Comparison of ENCODE assay signal across 8 cellular contexts in the genomic region with DNA sequence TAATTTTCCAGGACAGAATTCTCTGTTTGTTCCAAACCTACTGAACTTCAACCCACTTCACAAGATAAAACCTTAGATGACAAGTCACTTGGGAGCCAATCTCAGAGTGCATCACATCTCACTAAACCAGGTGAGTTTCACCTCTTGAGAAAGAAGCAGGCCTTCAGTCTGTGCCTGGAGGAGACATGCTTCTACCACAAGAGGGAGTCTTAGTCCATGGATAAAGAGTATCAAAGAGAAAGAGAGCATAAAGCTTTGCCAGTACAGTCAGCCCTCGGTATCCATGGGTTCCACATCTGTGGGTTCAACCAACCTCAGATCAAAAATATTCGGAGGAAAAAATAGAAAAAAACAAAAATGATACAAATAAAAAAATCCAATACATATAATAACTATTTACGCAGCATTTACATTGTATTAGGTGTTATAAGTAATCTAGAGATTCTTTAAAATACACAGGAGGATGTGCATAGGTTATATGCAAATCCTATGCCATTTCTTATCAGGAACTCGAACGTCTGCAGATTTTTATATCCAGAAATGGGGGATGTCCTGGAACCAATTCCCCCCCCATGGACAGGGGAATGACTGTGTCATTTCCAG. TPM values are rescaled to one million over a fixed set of nuclear protein-coding genes. Genes with fewer than 3 reads are reported as not detected.
DNase-seq lines count a peak whose midpoint lies in the region; ATAC-seq and TF ChIP-seq lines count a peak whose summit lies in the region.

No MANE protein-coding gene starts in this region.

- H3K27me3 ChIP-seq in effector memory CD4-positive, alpha-beta T cell (replicated peaks; ENCODE audit: control insufficient read depth, insufficient read depth, low read length, poor library complexity, severe bottlenecking), result no peaks in the 10 kb centered on the region

- H3K9me3 Mint-ChIP-seq in activated T-cell treated with anti-CD3 and anti-CD28 coated beads, Interleukin-2, amount 50 U/mL, for 4 hours, result no peaks in the 10 kb centered on the region
- H3K9me3 Mint-ChIP-seq in endothelial cell (ENCODE audit: unreplicated experiment), result no peaks in the 10 kb centered on the region
- H3K9me3 Mint-ChIP-seq in naive thymus-derived CD8-positive, alpha-beta T cell, result no peaks in the 10 kb centered on the region

- H3K4me1 ChIP-seq in effector memory CD4-positive, alpha-beta T cell (ENCODE audit: control insufficient read depth, insufficient read depth, low read length, poor library complexity, severe bottlenecking), result no peaks in the 10 kb centered on the region

- POLR2A ChIA-PET in naive thymus-derived CD8-positive, alpha-beta T cell (lab: Charles Lee), result interaction anchor here (3.4 kb wide), 1 partner anchor 82 kb away, joined by 17 read pairs; a partner anchor contains a TSS

- no peaks in the 10 kb centered on the region for H3K9me3 ChIP-seq in effector memory CD4-positive, alpha-beta T cell (ENCODE audit: control insufficient read depth, low read length)

- no peak overlapping the region for H3K4me3 ChIP-seq in effector memory CD4-positive, alpha-beta T cell (ENCODE audit: insufficient read depth, low read depth, low read length, poor library complexity, severe bottlenecking)

- TF ChIP-seq CTCF in endothelial cell (IDR thresholded peaks at IDR 0.05; ENCODE audit: unreplicated experiment), result peak; percentile 44

- in situ Hi-C loops in KBM-7 (cut with MboI; ENCODE audit: low pct_unique_long_range_greater_than_20kb, low sequenced_read_pairs), result no loop called here

- peak; percentile 72 to 84 for ATAC-seq in activated T-cell treated with anti-CD3 and anti-CD28 coated beads, Interleukin-2, amount 50 U/mL, for 4 hours
- peak; percentile 83 to 88 for ATAC-seq in naive thymus-derived CD8-positive, alpha-beta T cell

- no peaks in the 10 kb centered on the region for H3K27me3 Mint-ChIP-seq in activated T-cell treated with anti-CD3 and anti-CD28 coated beads, Interleukin-2, amount 50 U/mL, for 4 hours (ENCODE audit: low read depth)
- H3K27me3 Mint-ChIP-seq in endothelial cell (ENCODE audit: unreplicated experiment), result no peaks in the 10 kb centered on the region
- no peaks in the 10 kb centered on the region for H3K27me3 Mint-ChIP-seq in naive thymus-derived CD8-positive, alpha-beta T cell

- peaks cover 76% of the 10 kb centered on the region for H3K36me3 ChIP-seq in effector memory CD4-positive, alpha-beta T cell (ENCODE audit: control insufficient read depth, insufficient read depth, low read length)

- peaks cover 4% of the 10 kb centered on the region for H3K4me1 Mint-ChIP-seq in activated T-cell treated with anti-CD3 and anti-CD28 coated beads, Interleukin-2, amount 50 U/mL, for 4 hours (ENCODE audit: low read depth)
- H3K4me1 Mint-ChIP-seq in endothelial cell (ENCODE audit: unreplicated experiment), result peaks cover 8% of the 10 kb centered on the region
- H3K4me1 Mint-ChIP-seq in naive thymus-derived CD8-positive, alpha-beta T cell, result peaks cover 14 to 26% (median 19%) of the 10 kb centered on the region in 4 donors

- DNase-seq in activated T-cell treated with anti-CD3 and anti-CD28 coated beads, Interleukin-2, amount 50 U/mL, for 4 hours, result no peak
- no peak for DNase-seq in activated T-cell treated with anti-CD3 and anti-CD28 coated beads, Interleukin-2, amount 50 U/mL, for 48 hours
- peak; percentile 56 for DNase-seq in KBM-7
- DNase-seq in SHP77 (lab: John Stamatoyannopoulos, UW), result peak; percentile 44 to 51
- peak; percentile 24 for DNase-seq in endothelial cell (ENCODE audit: low spot score)
- DNase-seq in naive thymus-derived CD8-positive, alpha-beta T cell, result peak in 7 of 10 donors; percentile 27 to 65 (median 40)
- DNase-seq in effector memory CD4-positive, alpha-beta T cell, result no peak
- DNase-seq in middle frontal gyrus (ENCODE audit: extremely low spot score, low spot score), result no peak

- peaks cover 30% of the 10 kb centered on the region for H3K36me3 Mint-ChIP-seq in activated T-cell treated with anti-CD3 and anti-CD28 coated beads, Interleukin-2, amount 50 U/mL, for 4 hours (ENCODE audit: insufficient read depth)
- H3K36me3 Mint-ChIP-seq in endothelial cell (ENCODE audit: low read depth, unreplicated experiment), result peaks cover 18% of the 10 kb centered on the region
- H3K36me3 Mint-ChIP-seq in naive thymus-derived CD8-positive, alpha-beta T cell, result peaks cover 0 to 87% (median 6%) of the 10 kb centered on the region in 3 donors

- no peak overlapping the region for H3K27ac Mint-ChIP-seq in endothelial cell (ENCODE audit: unreplicated experiment)
- peak overlapping the region; percentile 2 to 92 (median 46) for H3K27ac Mint-ChIP-seq in naive thymus-derived CD8-positive, alpha-beta T cell

- H3K27ac ChIP-seq in effector memory CD4-positive, alpha-beta T cell (ENCODE audit: insufficient read depth, low read length, poor library complexity, severe bottlenecking), result no peak overlapping the region

- no peak overlapping the region for H3K4me3 Mint-ChIP-seq in activated T-cell treated with anti-CD3 and anti-CD28 coated beads, Interleukin-2, amount 50 U/mL, for 4 hours
- H3K4me3 Mint-ChIP-seq in endothelial cell (ENCODE audit: unreplicated experiment), result no peak overlapping the region
- no peak overlapping the region for H3K4me3 Mint-ChIP-seq in naive thymus-derived CD8-positive, alpha-beta T cell

RNA-seq across cellular contexts. Expression of a gene that starts 37.7 kb away (rescaled TPM):
- 10 to 100 TPM; 18.2 to 21.8 (median 18.2) TPM for total RNA-seq in activated T-cell treated with anti-CD3 and anti-CD28 coated beads, Interleukin-2, amount 50 U/mL, for 4 hours
- 23.0 TPM for total RNA-seq in endothelial cell (ENCODE audit: unreplicated experiment)
- 1 to 10 TPM; 6.8 to 6.9 TPM for total RNA-seq in naive thymus-derived CD8-positive, alpha-beta T cell
- polyA plus RNA-seq in naive thymus-derived CD8-positive, alpha-beta T cell, result 10 to 100 TPM; 13.8 to 17.4 (median 14.3) TPM

Comparison
In these comparisons a context has a peak if more than half of its experiments do, and no peak if none do; other contexts are left out.
1. DNase-seq: peak in KBM-7 (single experiment), SHP77 (2 of 2), endothelial cell (single experiment) and naive thymus-derived CD8-positive, alpha-beta T cell (7 of 10); none in activated T-cell treated with anti-CD3 and anti-CD28 coated beads, Interleukin-2, amount 50 U/mL, for 4 hours (single experiment), activated T-cell treated with anti-CD3 and anti-CD28 coated beads, Interleukin-2, amount 50 U/mL, for 48 hours (0 of 2), effector memory CD4-positive, alpha-beta T cell (0 of 3) and middle frontal gyrus (single experiment).